10 cellular contexts compared by ENCODE assay signal in the genomic region with DNA sequence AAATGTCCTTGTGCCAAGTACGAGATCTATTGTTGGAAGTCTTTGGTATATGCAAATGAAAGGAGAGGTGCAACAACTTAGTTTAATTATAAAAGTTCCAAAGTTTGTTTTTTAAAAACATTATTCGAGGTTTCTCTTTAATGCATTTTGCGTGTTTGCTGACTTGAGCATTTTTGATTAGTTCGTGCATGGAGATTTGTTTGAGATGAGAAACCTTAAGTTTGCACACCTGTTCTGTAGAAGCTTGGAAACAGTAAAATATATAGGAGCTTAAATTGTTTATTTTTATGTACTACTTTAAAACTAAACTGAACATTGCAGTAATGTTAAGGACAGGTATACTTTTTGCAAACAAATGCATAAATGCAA. TPM values are rescaled to one million over a fixed set of nuclear protein-coding genes. Genes with fewer than 3 reads are reported as not detected.
DNase-seq lines count a peak whose midpoint lies in the region; TF ChIP-seq lines count a peak whose summit lies in the region.
"Had no signal": no experiment of that assay in that cellular context is flagged by ENCODE, and none has a peak within 500 bp of the region (broad histone marks: within the 10 kb centered on the region; RNA-seq: fewer than 3 reads in every experiment).

No MANE protein-coding gene starts in this region.

- H3K9me3 ChIP-seq in ascending aorta (no peaks in the 10 kb centered on the region), tibial artery (no peaks in the 10 kb centered on the region)

- H3K36me3 Mint-ChIP-seq in activated naive CD4-positive, alpha-beta T cell treated with anti-CD3 and anti-CD28 coated beads, Interleukin-2, amount 50 U/mL, for 24 hours, result no peaks in the 10 kb centered on the region

- H3K36me3 ChIP-seq in ascending aorta (peaks cover 0 to 2% of the 10 kb centered on the region in 2 donors), kidney epithelial cell (ENCODE audit: control insufficient read depth, insufficient read depth, low read length) (no peaks in the 10 kb centered on the region), tibial artery (no peaks in the 10 kb centered on the region)

- peaks cover 1% of the 10 kb centered on the region for H3K27me3 Mint-ChIP-seq in activated naive CD4-positive, alpha-beta T cell treated with anti-CD3 and anti-CD28 coated beads, Interleukin-2, amount 50 U/mL, for 24 hours

- TF ChIP-seq CTCF in ascending aorta (IDR thresholded peaks at IDR 0.05) (no peak), kidney epithelial cell (IDR thresholded peaks at IDR 0.05; ENCODE audit: insufficient read depth, low read length, poor library complexity, severe bottlenecking) (no peak), tibial artery (IDR thresholded peaks at IDR 0.05) (no peak)

- peak overlapping the region; percentile 73 for H3K4me3 Mint-ChIP-seq in activated naive CD4-positive, alpha-beta T cell treated with anti-CD3 and anti-CD28 coated beads, Interleukin-2, amount 50 U/mL, for 24 hours

- peaks cover 30% of the 10 kb centered on the region for H3K4me1 Mint-ChIP-seq in activated naive CD4-positive, alpha-beta T cell treated with anti-CD3 and anti-CD28 coated beads, Interleukin-2, amount 50 U/mL, for 24 hours

- H3K27ac ChIP-seq in ascending aorta (no peak overlapping the region), tibial artery (no peak overlapping the region)

- H3K4me3 ChIP-seq in ascending aorta (peak overlapping the region; percentile 51 to 74), kidney epithelial cell (ENCODE audit: low read depth, low read length) (peak overlapping the region; percentile 50), tibial artery (peak overlapping the region; percentile 61 to 64)

- H3K27me3 ChIP-seq in ascending aorta (no peaks in the 10 kb centered on the region), kidney epithelial cell (ENCODE audit: control insufficient read depth, insufficient read depth, low read length) (peaks cover 19% of the 10 kb centered on the region), tibial artery (no peaks in the 10 kb centered on the region)

- H3K27ac Mint-ChIP-seq in activated naive CD4-positive, alpha-beta T cell treated with anti-CD3 and anti-CD28 coated beads, Interleukin-2, amount 50 U/mL, for 24 hours, result peak overlapping the region; percentile 48

- no peak for DNase-seq in activated naive CD4-positive, alpha-beta T cell (lab: John Stamatoyannopoulos, UW)
- DNase-seq in ascending aorta (ENCODE audit: low spot score in 2 of 2) (no peak), kidney epithelial cell (ENCODE audit: low read depth) (no peak), tibial artery (no peak), NCI-H2029 treated with DMSO at 0.1 percent for 48 hours (lab: John Stamatoyannopoulos, UW) (no peak), medulla oblongata (ENCODE audit: extremely low spot score) (no peak), AG20443 (ENCODE audit: low spot score) (no peak)
- DNase-seq: activated effector memory CD4-positive, alpha-beta T cell treated with Interleukin-2 at 50 U/mL for 16 hours; HCEC 1CT had no signal

- intact Hi-C loops in ascending aorta (cut with DNase I), result loop anchor here (5.0 to 10.0 kb wide), 2 partner anchors 204 to 372 kb away; a partner anchor contains a TSS
- intact Hi-C loops in tibial artery (cut with DNase I; ENCODE audit: low total_unique reads), result loop anchor here (10.0 kb wide), 1 partner anchor 222 kb away; no protein-coding TSS in a partner anchor

- no peaks in the 10 kb centered on the region for H3K9me3 Mint-ChIP-seq in activated naive CD4-positive, alpha-beta T cell treated with anti-CD3 and anti-CD28 coated beads, Interleukin-2, amount 50 U/mL, for 24 hours

- H3K4me1 ChIP-seq in ascending aorta (peaks cover 0 to 10% of the 10 kb centered on the region in 2 donors), tibial artery (peaks cover 0 to 33% (median 15%) of the 10 kb centered on the region in 4 donors)

RNA-seq across cellular contexts. Expression of a gene that starts 2.3 kb away (rescaled TPM):
- total RNA-seq in ascending aorta (22.9 TPM), kidney epithelial cell (12.0 and 14.2 TPM in 2 replicates)

RNA-seq across cellular contexts. Expression of a gene that starts 6.9 kb away (rescaled TPM):
- not detected for total RNA-seq in ascending aorta
- 0.75 and 1.2 TPM in 2 replicates for total RNA-seq in kidney epithelial cell

RNA-seq across cellular contexts. Expression of a gene that starts 38.3 kb away (rescaled TPM):
- total RNA-seq in ascending aorta (57.0 TPM), kidney epithelial cell (44.1 and 46.3 TPM in 2 replicates)

RNA-seq across cellular contexts. Expression of a gene that starts 39.2 kb away (rescaled TPM):
- total RNA-seq in ascending aorta, result 2.9 TPM
- total RNA-seq in kidney epithelial cell, result 7.4 and 10.1 TPM in 2 replicates
